Comparison of ENCODE assay signal across 3 cellular contexts in the genomic region with DNA sequence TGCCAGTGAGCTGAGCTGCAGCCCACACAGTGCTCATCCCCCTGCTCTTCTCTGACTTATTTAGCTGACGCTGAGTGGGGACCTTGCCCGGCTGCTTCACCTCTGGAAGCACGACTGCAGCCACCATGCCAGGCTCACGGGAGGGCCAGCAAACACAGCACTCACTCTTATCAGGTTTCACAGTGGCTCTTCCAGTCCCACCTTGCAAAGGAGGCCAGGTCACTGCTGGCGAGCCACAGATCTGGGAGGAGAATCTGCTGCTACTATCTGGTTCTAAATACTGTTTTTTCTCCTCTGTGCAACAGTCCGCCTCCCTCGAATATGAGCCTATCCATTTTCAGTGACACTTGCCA.
TF ChIP-seq lines count a peak whose summit lies in the region.

No MANE protein-coding gene starts in this region.

TF ChIP-seq in liver, 16 proteins besides CTCF, POLR2A, EP300 and RAD21:
- TF ChIP-seq FOXA2 (IDR thresholded peaks at IDR 0.05) = no peak
- no peak for TF ChIP-seq SP1 (IDR thresholded peaks at IDR 0.05)
- no peak for TF ChIP-seq RXRA (IDR thresholded peaks at IDR 0.05)
- TF ChIP-seq YY1 (IDR thresholded peaks at IDR 0.05) = peak; percentile 47
- peak in 1 of 2 donors; percentile 24 for TF ChIP-seq HNF4A (conservative IDR thresholded peaks at IDR 0.05)

TF ChIP-seq in HepG2, 621 proteins besides CTCF, POLR2A, EP300 and RAD21 (continues in another document):
- TF ChIP-seq, protein P1, sequence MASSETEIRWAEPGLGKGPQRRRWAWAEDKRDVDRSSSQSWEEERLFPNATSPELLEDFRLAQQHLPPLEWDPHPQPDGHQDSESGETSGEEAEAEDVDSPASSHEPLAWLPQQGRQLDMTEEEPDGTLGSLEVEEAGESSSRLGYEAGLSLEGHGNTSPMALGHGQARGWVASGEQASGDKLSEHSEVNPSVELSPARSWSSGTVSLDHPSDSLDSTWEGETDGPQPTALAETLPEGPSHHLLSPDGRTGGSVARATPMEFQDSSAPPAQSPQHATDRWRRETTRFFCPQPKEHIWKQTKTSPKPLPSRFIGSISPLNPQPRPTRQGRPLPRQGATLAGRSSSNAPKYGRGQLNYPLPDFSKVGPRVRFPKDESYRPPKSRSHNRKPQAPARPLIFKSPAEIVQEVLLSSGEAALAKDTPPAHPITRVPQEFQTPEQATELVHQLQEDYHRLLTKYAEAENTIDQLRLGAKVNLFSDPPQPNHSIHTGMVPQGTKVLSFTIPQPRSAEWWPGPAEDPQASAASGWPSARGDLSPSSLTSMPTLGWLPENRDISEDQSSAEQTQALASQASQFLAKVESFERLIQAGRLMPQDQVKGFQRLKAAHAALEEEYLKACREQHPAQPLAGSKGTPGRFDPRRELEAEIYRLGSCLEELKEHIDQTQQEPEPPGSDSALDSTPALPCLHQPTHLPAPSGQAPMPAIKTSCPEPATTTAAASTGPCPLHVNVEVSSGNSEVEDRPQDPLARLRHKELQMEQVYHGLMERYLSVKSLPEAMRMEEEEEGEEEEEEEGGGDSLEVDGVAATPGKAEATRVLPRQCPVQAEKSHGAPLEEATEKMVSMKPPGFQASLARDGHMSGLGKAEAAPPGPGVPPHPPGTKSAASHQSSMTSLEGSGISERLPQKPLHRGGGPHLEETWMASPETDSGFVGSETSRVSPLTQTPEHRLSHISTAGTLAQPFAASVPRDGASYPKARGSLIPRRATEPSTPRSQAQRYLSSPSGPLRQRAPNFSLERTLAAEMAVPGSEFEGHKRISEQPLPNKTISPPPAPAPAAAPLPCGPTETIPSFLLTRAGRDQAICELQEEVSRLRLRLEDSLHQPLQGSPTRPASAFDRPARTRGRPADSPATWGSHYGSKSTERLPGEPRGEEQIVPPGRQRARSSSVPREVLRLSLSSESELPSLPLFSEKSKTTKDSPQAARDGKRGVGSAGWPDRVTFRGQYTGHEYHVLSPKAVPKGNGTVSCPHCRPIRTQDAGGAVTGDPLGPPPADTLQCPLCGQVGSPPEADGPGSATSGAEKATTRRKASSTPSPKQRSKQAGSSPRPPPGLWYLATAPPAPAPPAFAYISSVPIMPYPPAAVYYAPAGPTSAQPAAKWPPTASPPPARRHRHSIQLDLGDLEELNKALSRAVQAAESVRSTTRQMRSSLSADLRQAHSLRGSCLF (CRISPR knock-in tag; IDR thresholded peaks at IDR 0.05; ENCODE audit: borderline replicate concordance) = no peak
- TF ChIP-seq ATF7-NPFF (CRISPR knock-in tag; IDR thresholded peaks at IDR 0.05; ENCODE audit: low read depth) (no peak), ELF4 (CRISPR knock-in tag; IDR thresholded peaks at IDR 0.05; ENCODE audit: borderline replicate concordance) (no peak), MAFF (IDR thresholded peaks at IDR 0.05; ENCODE audit: low read depth, low read length) (no peak), XBP1 (CRISPR knock-in tag; IDR thresholded peaks at IDR 0.05) (no peak), TOPORS (CRISPR knock-in tag; IDR thresholded peaks at IDR 0.05) (no peak), REXO4 (CRISPR knock-in tag; IDR thresholded peaks at IDR 0.05; ENCODE audit: borderline replicate concordance) (no peak), PAF1 (CRISPR knock-in tag; IDR thresholded peaks at IDR 0.05) (no peak), MTERF4 (CRISPR knock-in tag; IDR thresholded peaks at IDR 0.05) (no peak), SRY (CRISPR knock-in tag; IDR thresholded peaks at IDR 0.05) (no peak), NFIB (CRISPR knock-in tag; IDR thresholded peaks at IDR 0.05; ENCODE audit: borderline replicate concordance) (no peak), SMARCC2 (IDR thresholded peaks at IDR 0.05) (no peak), ZNF34 (CRISPR knock-in tag; IDR thresholded peaks at IDR 0.05; ENCODE audit: borderline replicate concordance) (no peak), POGZ (CRISPR knock-in tag; IDR thresholded peaks at IDR 0.05) (no peak)
- TF ChIP-seq, protein P2, sequence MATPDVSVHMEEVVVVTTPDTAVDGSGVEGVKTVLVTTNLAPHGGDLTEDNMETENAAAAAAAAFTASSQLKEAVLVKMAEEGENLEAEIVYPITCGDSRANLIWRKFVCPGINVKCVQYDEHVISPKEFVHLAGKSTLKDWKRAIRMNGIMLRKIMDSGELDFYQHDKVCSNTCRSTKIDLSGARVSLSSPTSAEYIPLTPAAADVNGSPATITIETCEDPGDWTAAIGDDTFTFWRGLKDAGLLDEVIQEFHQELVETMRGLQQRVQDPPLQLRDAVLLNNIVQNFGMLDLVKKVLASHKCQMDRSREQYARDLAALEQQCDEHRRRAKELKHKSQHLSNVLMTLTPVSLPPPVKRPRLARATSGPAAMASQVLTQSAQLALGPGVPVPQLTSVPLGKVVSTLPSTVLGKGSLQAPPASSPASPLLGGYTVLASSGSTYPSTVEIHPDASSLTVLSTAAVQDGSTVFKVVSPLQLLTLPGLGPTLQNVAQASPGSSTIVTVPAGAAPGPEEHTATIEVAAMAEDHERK (CRISPR knock-in tag; IDR thresholded peaks at IDR 0.05; ENCODE audit: low read depth) = no peak
- TF ChIP-seq, protein P3, sequence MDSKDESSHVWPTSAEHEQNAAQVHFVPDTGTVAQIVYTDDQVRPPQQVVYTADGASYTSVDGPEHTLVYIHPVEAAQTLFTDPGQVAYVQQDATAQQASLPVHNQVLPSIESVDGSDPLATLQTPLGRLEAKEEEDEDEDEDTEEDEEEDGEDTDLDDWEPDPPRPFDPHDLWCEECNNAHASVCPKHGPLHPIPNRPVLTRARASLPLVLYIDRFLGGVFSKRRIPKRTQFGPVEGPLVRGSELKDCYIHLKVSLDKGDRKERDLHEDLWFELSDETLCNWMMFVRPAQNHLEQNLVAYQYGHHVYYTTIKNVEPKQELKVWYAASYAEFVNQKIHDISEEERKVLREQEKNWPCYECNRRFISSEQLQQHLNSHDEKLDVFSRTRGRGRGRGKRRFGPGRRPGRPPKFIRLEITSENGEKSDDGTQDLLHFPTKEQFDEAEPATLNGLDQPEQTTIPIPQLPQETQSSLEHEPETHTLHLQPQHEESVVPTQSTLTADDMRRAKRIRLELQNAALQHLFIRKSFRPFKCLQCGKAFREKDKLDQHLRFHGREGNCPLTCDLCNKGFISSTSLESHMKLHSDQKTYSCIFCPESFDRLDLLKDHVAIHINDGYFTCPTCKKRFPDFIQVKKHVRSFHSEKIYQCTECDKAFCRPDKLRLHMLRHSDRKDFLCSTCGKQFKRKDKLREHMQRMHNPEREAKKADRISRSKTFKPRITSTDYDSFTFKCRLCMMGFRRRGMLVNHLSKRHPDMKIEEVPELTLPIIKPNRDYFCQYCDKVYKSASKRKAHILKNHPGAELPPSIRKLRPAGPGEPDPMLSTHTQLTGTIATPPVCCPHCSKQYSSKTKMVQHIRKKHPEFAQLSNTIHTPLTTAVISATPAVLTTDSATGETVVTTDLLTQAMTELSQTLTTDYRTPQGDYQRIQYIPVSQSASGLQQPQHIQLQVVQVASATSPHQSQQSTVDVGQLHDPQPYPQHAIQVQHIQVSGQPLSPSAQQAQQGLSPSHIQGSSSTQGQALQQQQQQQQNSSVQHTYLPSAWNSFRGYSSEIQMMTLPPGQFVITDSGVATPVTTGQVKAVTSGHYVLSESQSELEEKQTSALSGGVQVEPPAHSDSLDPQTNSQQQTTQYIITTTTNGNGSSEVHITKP (CRISPR knock-in tag; IDR thresholded peaks at IDR 0.05; ENCODE audit: low read depth) = no peak

TF ChIP-seq in GM23338, 12 proteins besides CTCF, POLR2A, EP300 and RAD21:
- TF ChIP-seq, protein P4, sequence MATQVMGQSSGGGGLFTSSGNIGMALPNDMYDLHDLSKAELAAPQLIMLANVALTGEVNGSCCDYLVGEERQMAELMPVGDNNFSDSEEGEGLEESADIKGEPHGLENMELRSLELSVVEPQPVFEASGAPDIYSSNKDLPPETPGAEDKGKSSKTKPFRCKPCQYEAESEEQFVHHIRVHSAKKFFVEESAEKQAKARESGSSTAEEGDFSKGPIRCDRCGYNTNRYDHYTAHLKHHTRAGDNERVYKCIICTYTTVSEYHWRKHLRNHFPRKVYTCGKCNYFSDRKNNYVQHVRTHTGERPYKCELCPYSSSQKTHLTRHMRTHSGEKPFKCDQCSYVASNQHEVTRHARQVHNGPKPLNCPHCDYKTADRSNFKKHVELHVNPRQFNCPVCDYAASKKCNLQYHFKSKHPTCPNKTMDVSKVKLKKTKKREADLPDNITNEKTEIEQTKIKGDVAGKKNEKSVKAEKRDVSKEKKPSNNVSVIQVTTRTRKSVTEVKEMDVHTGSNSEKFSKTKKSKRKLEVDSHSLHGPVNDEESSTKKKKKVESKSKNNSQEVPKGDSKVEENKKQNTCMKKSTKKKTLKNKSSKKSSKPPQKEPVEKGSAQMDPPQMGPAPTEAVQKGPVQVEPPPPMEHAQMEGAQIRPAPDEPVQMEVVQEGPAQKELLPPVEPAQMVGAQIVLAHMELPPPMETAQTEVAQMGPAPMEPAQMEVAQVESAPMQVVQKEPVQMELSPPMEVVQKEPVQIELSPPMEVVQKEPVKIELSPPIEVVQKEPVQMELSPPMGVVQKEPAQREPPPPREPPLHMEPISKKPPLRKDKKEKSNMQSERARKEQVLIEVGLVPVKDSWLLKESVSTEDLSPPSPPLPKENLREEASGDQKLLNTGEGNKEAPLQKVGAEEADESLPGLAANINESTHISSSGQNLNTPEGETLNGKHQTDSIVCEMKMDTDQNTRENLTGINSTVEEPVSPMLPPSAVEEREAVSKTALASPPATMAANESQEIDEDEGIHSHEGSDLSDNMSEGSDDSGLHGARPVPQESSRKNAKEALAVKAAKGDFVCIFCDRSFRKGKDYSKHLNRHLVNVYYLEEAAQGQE (IDR thresholded peaks at IDR 0.05; ENCODE audit: unreplicated experiment) = no peak
- TF ChIP-seq EZH2 (IDR thresholded peaks at IDR 0.05; ENCODE audit: low read depth, unreplicated experiment) (no peak), JUNB (IDR thresholded peaks at IDR 0.05; ENCODE audit: unreplicated experiment) (no peak), ETS1 (IDR thresholded peaks at IDR 0.05) (no peak), ZNF114 (CRISPR knock-in tag; IDR thresholded peaks at IDR 0.05) (no peak), EZH2phosphoT487 (IDR thresholded peaks at IDR 0.05; ENCODE audit: unreplicated experiment) (no peak), POLR2AphosphoS5 (IDR thresholded peaks at IDR 0.05; ENCODE audit: low read depth) (no peak), CREB1 (CRISPR knock-in tag; IDR thresholded peaks at IDR 0.05; ENCODE audit: low read depth) (no peak), ZNF331 (CRISPR knock-in tag; IDR thresholded peaks at IDR 0.05; ENCODE audit: low read depth) (no peak), STAT1 (IDR thresholded peaks at IDR 0.05; ENCODE audit: unreplicated experiment) (no peak), NANOG (IDR thresholded peaks at IDR 0.05; ENCODE audit: borderline replicate concordance) (no peak)
- TF ChIP-seq, protein P5, sequence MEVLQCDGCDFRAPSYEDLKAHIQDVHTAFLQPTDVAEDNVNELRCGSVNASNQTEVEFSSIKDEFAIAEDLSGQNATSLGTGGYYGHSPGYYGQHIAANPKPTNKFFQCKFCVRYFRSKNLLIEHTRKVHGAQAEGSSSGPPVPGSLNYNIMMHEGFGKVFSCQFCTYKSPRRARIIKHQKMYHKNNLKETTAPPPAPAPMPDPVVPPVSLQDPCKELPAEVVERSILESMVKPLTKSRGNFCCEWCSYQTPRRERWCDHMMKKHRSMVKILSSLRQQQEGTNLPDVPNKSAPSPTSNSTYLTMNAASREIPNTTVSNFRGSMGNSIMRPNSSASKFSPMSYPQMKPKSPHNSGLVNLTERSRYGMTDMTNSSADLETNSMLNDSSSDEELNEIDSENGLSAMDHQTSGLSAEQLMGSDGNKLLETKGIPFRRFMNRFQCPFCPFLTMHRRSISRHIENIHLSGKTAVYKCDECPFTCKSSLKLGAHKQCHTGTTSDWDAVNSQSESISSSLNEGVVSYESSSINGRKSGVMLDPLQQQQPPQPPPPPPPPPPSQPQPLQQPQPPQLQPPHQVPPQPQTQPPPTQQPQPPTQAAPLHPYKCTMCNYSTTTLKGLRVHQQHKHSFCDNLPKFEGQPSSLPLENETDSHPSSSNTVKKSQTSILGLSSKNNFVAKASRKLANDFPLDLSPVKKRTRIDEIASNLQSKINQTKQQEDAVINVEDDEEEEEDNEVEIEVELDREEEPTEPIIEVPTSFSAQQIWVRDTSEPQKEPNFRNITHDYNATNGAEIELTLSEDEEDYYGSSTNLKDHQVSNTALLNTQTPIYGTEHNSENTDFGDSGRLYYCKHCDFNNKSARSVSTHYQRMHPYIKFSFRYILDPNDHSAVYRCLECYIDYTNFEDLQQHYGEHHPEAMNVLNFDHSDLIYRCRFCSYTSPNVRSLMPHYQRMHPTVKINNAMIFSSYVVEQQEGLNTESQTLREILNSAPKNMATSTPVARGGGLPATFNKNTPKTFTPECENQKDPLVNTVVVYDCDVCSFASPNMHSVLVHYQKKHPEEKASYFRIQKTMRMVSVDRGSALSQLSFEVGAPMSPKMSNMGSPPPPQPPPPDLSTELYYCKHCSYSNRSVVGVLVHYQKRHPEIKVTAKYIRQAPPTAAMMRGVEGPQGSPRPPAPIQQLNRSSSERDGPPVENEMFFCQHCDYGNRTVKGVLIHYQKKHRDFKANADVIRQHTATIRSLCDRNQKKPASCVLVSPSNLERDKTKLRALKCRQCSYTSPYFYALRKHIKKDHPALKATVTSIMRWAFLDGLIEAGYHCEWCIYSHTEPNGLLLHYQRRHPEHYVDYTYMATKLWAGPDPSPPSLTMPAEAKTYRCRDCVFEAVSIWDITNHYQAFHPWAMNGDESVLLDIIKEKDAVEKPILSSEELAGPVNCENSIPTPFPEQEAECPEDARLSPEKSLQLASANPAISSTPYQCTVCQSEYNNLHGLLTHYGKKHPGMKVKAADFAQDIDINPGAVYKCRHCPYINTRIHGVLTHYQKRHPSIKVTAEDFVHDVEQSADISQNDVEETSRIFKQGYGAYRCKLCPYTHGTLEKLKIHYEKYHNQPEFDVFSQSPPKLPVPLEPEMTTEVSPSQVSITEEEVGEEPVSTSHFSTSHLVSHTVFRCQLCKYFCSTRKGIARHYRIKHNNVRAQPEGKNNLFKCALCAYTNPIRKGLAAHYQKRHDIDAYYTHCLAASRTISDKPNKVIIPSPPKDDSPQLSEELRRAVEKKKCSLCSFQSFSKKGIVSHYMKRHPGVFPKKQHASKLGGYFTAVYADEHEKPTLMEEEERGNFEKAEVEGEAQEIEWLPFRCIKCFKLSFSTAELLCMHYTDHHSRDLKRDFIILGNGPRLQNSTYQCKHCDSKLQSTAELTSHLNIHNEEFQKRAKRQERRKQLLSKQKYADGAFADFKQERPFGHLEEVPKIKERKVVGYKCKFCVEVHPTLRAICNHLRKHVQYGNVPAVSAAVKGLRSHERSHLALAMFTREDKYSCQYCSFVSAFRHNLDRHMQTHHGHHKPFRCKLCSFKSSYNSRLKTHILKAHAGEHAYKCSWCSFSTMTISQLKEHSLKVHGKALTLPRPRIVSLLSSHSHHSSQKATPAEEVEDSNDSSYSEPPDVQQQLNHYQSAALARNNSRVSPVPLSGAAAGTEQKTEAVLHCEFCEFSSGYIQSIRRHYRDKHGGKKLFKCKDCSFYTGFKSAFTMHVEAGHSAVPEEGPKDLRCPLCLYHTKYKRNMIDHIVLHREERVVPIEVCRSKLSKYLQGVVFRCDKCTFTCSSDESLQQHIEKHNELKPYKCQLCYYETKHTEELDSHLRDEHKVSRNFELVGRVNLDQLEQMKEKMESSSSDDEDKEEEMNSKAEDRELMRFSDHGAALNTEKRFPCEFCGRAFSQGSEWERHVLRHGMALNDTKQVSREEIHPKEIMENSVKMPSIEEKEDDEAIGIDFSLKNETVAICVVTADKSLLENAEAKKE (CRISPR knock-in tag; IDR thresholded peaks at IDR 0.05) = no peak
TF ChIP-seq in GM23338: peak in this region for 0.
